Comparison of ENCODE assay signal across 13 cellular contexts in genomic region chr10:119176166-119176565, GRCh38. TPM values are rescaled to one million over a fixed set of nuclear protein-coding genes. Genes with fewer than 3 reads are reported as not detected.
A peak's percentile ranks its signal among the peaks of the same experiment; 100 is the strongest.
DNase-seq lines count a peak whose midpoint lies in the region; ATAC-seq and TF ChIP-seq lines count a peak whose summit lies in the region.
"Had no signal": no experiment of that assay in that cellular context is flagged by ENCODE, and none has a peak within 500 bp of the region (broad histone marks: within the 10 kb centered on the region; RNA-seq: fewer than 3 reads in every experiment).

No MANE protein-coding gene starts in this region.

- 94 to 100% methylated on average over 4 to 6 of the region's 6 CpGs for WGBS in endodermal cell (ENCODE audit: insufficient coverage in 1 of 2, insufficient read length in 1 of 2), 2 experiments

- intact Hi-C loops in activated CD4-positive, alpha-beta T cell treated with anti-CD3 and anti-CD28 coated beads, Interleukin-2, amount 10 ng/mL, durations not matched to agents 24 days and 14 days (cut with micrococcal nuclease), result loop anchor here (5.0 kb wide), 2 partner anchors 366 to 421 kb away; partner anchors contain the start of genes RGS10 and TIAL1
- intact Hi-C loops in gastrocnemius medialis (cut with DNase I; ENCODE audit: low total_unique reads), result loop anchor here (5.0 to 10.0 kb wide), 2 partner anchors 421 kb away; partner anchors contain the start of genes CACUL1 and TIAL1

- H3K27ac Mint-ChIP-seq in activated CD4-positive, alpha-beta T cell treated with anti-CD3 and anti-CD28 coated beads, Interleukin-2, amount 10 ng/mL, durations not matched to agents 24 days and 14 days, result peak overlapping the region; percentile 84
- peak overlapping the region; percentile 36 for H3K27ac Mint-ChIP-seq in endodermal cell

- no peaks in the 10 kb centered on the region for H3K27me3 ChIP-seq in endodermal cell (ENCODE audit: control insufficient read depth, insufficient read depth, low read length, poor library complexity, severe bottlenecking)
- no peaks in the 10 kb centered on the region for H3K27me3 ChIP-seq in gastrocnemius medialis

- DNase-seq in activated CD4-positive, alpha-beta T cell treated with anti-CD3 and anti-CD28 coated beads, Interleukin-2, amount 10 ng/mL, durations not matched to agents 24 days and 14 days, result no peak
- no peak for DNase-seq in activated CD4-positive, alpha-beta T cell treated with anti-CD3 and anti-CD28 coated beads, Interleukin-2, amount 50 U/mL, for 4 hours
- DNase-seq in SK-N-MC (ENCODE audit: low read depth, low spot score) (no peak), endodermal cell (no peak), gastrocnemius medialis (no peak), GM19240 (ENCODE audit: insufficient read length, low spot score) (no peak), NCI-H82 treated with DMSO at 0.1 percent for 48 hours (lab: John Stamatoyannopoulos, UW; ENCODE audit: unreplicated experiment) (no peak), substantia nigra (lab: John Stamatoyannopoulos, UW) (no peak)
- DNase-seq: activated naive CD8-positive, alpha-beta T cell treated with anti-CD3 and anti-CD28 coated beads, Interleukin-2, amount 10 ng/mL, durations not matched to agents 7 days and 5 days; effector CD4-positive, alpha-beta T cell; midbrain; NCI-H2081 treated with DMSO at 0.1 percent for 48 hours had no signal

- no peak for ATAC-seq in gastrocnemius medialis
- ATAC-seq: Panc1 had no signal

- in situ Hi-C loops in gastrocnemius medialis (cut with MboI; ENCODE audit: low sequenced_read_pairs in 4 of 4), result no loop called here

- H3K4me3 Mint-ChIP-seq in activated CD4-positive, alpha-beta T cell treated with anti-CD3 and anti-CD28 coated beads, Interleukin-2, amount 10 ng/mL, durations not matched to agents 24 days and 14 days, result peak overlapping the region; percentile 98
- peak overlapping the region; percentile 87 for H3K4me3 Mint-ChIP-seq in endodermal cell

- peaks cover 14% of the 10 kb centered on the region for H3K4me1 ChIP-seq in endodermal cell (ENCODE audit: control insufficient read depth, insufficient read depth, low read length)
- H3K4me1 ChIP-seq in gastrocnemius medialis, result peaks cover 18 to 24% of the 10 kb centered on the region in 2 donors

- H3K4me3 ChIP-seq in SK-N-MC (no peak overlapping the region), endodermal cell (ENCODE audit: low read length) (peak overlapping the region; percentile 35), gastrocnemius medialis (no peak overlapping the region)

- peak overlapping the region; percentile 31; the same call in 1 of the 2 replicates for H3K27ac ChIP-seq in SK-N-MC
- H3K27ac ChIP-seq in endodermal cell (ENCODE audit: low read depth, low read length), result no peak overlapping the region
- peak overlapping the region in 3 of 4 donors; percentile 24 to 97 (median 96) for H3K27ac ChIP-seq in gastrocnemius medialis
- H3K27ac ChIP-seq in substantia nigra (ENCODE audit: low read depth, low read length, poor library complexity, severe bottlenecking), result no peak overlapping the region

- H3K36me3 Mint-ChIP-seq in activated CD4-positive, alpha-beta T cell treated with anti-CD3 and anti-CD28 coated beads, Interleukin-2, amount 10 ng/mL, durations not matched to agents 24 days and 14 days (ENCODE audit: low read depth), result peaks cover 42% of the 10 kb centered on the region
- H3K36me3 Mint-ChIP-seq in endodermal cell (ENCODE audit: low read depth), result peaks cover 44% of the 10 kb centered on the region

- H3K36me3 ChIP-seq in SK-N-MC (ENCODE audit: insufficient read depth, low read length) (peaks cover 48% of the 10 kb centered on the region), endodermal cell (ENCODE audit: control insufficient read depth, insufficient read depth, low read length) (peaks cover 39% of the 10 kb centered on the region), gastrocnemius medialis (peaks cover 0 to 27% of the 10 kb centered on the region in 2 donors)

- TF ChIP-seq CTCF in endodermal cell (conservative IDR thresholded peaks at IDR 0.05) (no peak), gastrocnemius medialis (IDR thresholded peaks at IDR 0.05 in 4 of 5, conservative IDR thresholded peaks at IDR 0.05 in 1 of 5) (no peak)

- H3K27me3 Mint-ChIP-seq in activated CD4-positive, alpha-beta T cell treated with anti-CD3 and anti-CD28 coated beads, Interleukin-2, amount 10 ng/mL, durations not matched to agents 24 days and 14 days, result no peaks in the 10 kb centered on the region
- no peaks in the 10 kb centered on the region for H3K27me3 Mint-ChIP-seq in endodermal cell (ENCODE audit: insufficient read depth)
- H3K27me3 Mint-ChIP-seq: activated naive CD8-positive, alpha-beta T cell treated with anti-CD3 and anti-CD28 coated beads, Interleukin-2, amount 10 ng/mL, durations not matched to agents 7 days and 5 days had no signal

- H3K4me1 Mint-ChIP-seq in activated CD4-positive, alpha-beta T cell treated with anti-CD3 and anti-CD28 coated beads, Interleukin-2, amount 10 ng/mL, durations not matched to agents 24 days and 14 days, result peaks cover 39% of the 10 kb centered on the region
- H3K4me1 Mint-ChIP-seq in endodermal cell, result peaks cover 21% of the 10 kb centered on the region

- no peak overlapping the region for H3K9ac ChIP-seq in SK-N-MC (ENCODE audit: insufficient read length)
- H3K9ac ChIP-seq in endodermal cell (ENCODE audit: extremely low read depth, low read length, poor library complexity, severe bottlenecking), result no peak overlapping the region

- TF ChIP-seq POLR2A in gastrocnemius medialis (IDR thresholded peaks at IDR 0.05), result no peak

- H3K9me3 Mint-ChIP-seq in activated CD4-positive, alpha-beta T cell treated with anti-CD3 and anti-CD28 coated beads, Interleukin-2, amount 10 ng/mL, durations not matched to agents 24 days and 14 days, result no peaks in the 10 kb centered on the region
- peaks cover 1% of the 10 kb centered on the region for H3K9me3 Mint-ChIP-seq in endodermal cell
- H3K9me3 Mint-ChIP-seq: activated naive CD8-positive, alpha-beta T cell treated with anti-CD3 and anti-CD28 coated beads, Interleukin-2, amount 10 ng/mL, durations not matched to agents 7 days and 5 days had no signal

- no peaks in the 10 kb centered on the region for H3K9me3 ChIP-seq in SK-N-MC (ENCODE audit: low read depth, low read length)
- H3K9me3 ChIP-seq in endodermal cell (ENCODE audit: control insufficient read depth, low read length), result no peaks in the 10 kb centered on the region
- H3K9me3 ChIP-seq in gastrocnemius medialis, result no peaks in the 10 kb centered on the region

RNA-seq across cellular contexts. Expression of gene PRDX3, which starts 2.4 kb away (rescaled TPM):
- total RNA-seq in activated CD4-positive, alpha-beta T cell treated with anti-CD3 and anti-CD28 coated beads, Interleukin-2, amount 10 ng/mL, durations not matched to agents 24 days and 14 days, result 179 and 180 TPM in 2 replicates
- 100 to 1,000 TPM; 153 to 173 TPM for total RNA-seq in endodermal cell
- 242 TPM for polyA plus RNA-seq in endodermal cell (2013, experiment 1 of 2)
- 229 TPM for polyA plus RNA-seq in endodermal cell (2013, experiment 2 of 2)
- 100 to 1,000 TPM; 227 to 342 (median 250) TPM for total RNA-seq in gastrocnemius medialis

RNA-seq across cellular contexts. Expression of gene SFXN4, which starts 10.7 kb away (rescaled TPM):
- 58.1 and 63.0 TPM in 2 replicates for total RNA-seq in activated CD4-positive, alpha-beta T cell treated with anti-CD3 and anti-CD28 coated beads, Interleukin-2, amount 10 ng/mL, durations not matched to agents 24 days and 14 days
- total RNA-seq in endodermal cell, result 10 to 100 TPM; 18.3 to 23.2 TPM
- 15.2 TPM for polyA plus RNA-seq in endodermal cell (2013, experiment 1 of 2)
- 13.0 TPM for polyA plus RNA-seq in endodermal cell (2013, experiment 2 of 2)
- 10 to 100 TPM; 25.6 to 69.7 (median 39.8) TPM for total RNA-seq in gastrocnemius medialis

RNA-seq across cellular contexts. Expression of gene GRK5, which starts 31.2 kb away (rescaled TPM):
- 25.6 and 27.3 TPM in 2 replicates for total RNA-seq in activated CD4-positive, alpha-beta T cell treated with anti-CD3 and anti-CD28 coated beads, Interleukin-2, amount 10 ng/mL, durations not matched to agents 24 days and 14 days
- total RNA-seq in endodermal cell (10 to 100 TPM in 1 of 2 donors, 1 to 10 TPM in 1; 9.1 to 11.9 TPM), gastrocnemius medialis (10 to 100 TPM in 1 of 4 donors, 1 to 10 TPM in 3; 6.2 to 12.5 (median 9.1) TPM)
- 6.1 TPM for polyA plus RNA-seq in endodermal cell (2013, experiment 1 of 2)
- polyA plus RNA-seq in endodermal cell (2013, experiment 2 of 2), result 4.6 TPM

Comparison
In these comparisons a context has a peak if more than half of its experiments do, and no peak if none do; other contexts are left out.
1. H3K27ac ChIP-seq: peak in SK-N-MC (single experiment) and gastrocnemius medialis (3 of 4); none in endodermal cell (single experiment) and substantia nigra (single experiment).